Comparison of ENCODE assay signal across 9 cellular contexts in genomic region chr16:4675864-4676786, GRCh38. TPM values are rescaled to one million over a fixed set of nuclear protein-coding genes. Genes with fewer than 3 reads are reported as not detected.
DNase-seq lines count a peak whose midpoint lies in the region; ATAC-seq and TF ChIP-seq lines count a peak whose summit lies in the region.
"Had no signal": no experiment of that assay in that cellular context is flagged by ENCODE, and none has a peak within 500 bp of the region (broad histone marks: within the 10 kb centered on the region; RNA-seq: fewer than 3 reads in every experiment).

No MANE protein-coding gene starts in this region.

- ATAC-seq in effector memory CD8-positive, alpha-beta T cell (replicated peaks): peak; percentile 94
- ATAC-seq in omental fat pad (ENCODE audit: low FRiP score): no peak

- H3K27ac ChIP-seq in ascending aorta: no peak overlapping the region
- H3K27ac ChIP-seq: sigmoid colon had no signal

- peaks cover 4% of the 10 kb centered on the region for H3K36me3 Mint-ChIP-seq in IgD-negative memory B cell
- peaks cover 29% of the 10 kb centered on the region for H3K36me3 Mint-ChIP-seq in activated CD4-positive, alpha-beta T cell treated with anti-CD3 and anti-CD28 coated beads, Interleukin-2, amount 10 ng/mL, durations not matched to agents 24 days and 14 days (ENCODE audit: low read depth)
- peaks cover 15% of the 10 kb centered on the region for H3K36me3 Mint-ChIP-seq in effector memory CD8-positive, alpha-beta T cell (ENCODE audit: insufficient read depth)

- H3K36me3 ChIP-seq in ascending aorta: peaks cover 43 to 65% of the 10 kb centered on the region in 2 donors

- H3K4me3 Mint-ChIP-seq in IgD-negative memory B cell: peak overlapping the region in 2 of 4 donors; percentile 27 to 55
- H3K4me3 Mint-ChIP-seq in activated CD4-positive, alpha-beta T cell treated with anti-CD3 and anti-CD28 coated beads, Interleukin-2, amount 10 ng/mL, durations not matched to agents 24 days and 14 days: peak overlapping the region; percentile 85
- peak overlapping the region; percentile 59 to 75 for H3K4me3 Mint-ChIP-seq in effector memory CD8-positive, alpha-beta T cell

- H3K27ac Mint-ChIP-seq in IgD-negative memory B cell: peak overlapping the region; percentile 45 to 91 (median 83)
- peak overlapping the region; percentile 99 for H3K27ac Mint-ChIP-seq in activated CD4-positive, alpha-beta T cell treated with anti-CD3 and anti-CD28 coated beads, Interleukin-2, amount 10 ng/mL, durations not matched to agents 24 days and 14 days
- H3K27ac Mint-ChIP-seq in effector memory CD8-positive, alpha-beta T cell: peak overlapping the region; percentile 89 to 99

- TF ChIP-seq CTCF in ascending aorta (IDR thresholded peaks at IDR 0.05) (no peak), omental fat pad (IDR thresholded peaks at IDR 0.05) (no peak)

- intact Hi-C loops in activated CD4-positive, alpha-beta T cell treated with anti-CD3 and anti-CD28 coated beads, Interleukin-2, amount 10 ng/mL, durations not matched to agents 24 days and 14 days (cut with micrococcal nuclease): loop anchor here (1.0 to 2.0 kb wide), 3 partner anchors 11 to 17 kb away; partner anchors contain the start of gene NUDT16L1
- intact Hi-C loops in ascending aorta (cut with DNase I): no loop called here

- no peak overlapping the region for H3K4me3 ChIP-seq in ascending aorta
- H3K4me3 ChIP-seq: sigmoid colon had no signal

- H3K9me3 ChIP-seq in ascending aorta: no peaks in the 10 kb centered on the region
- H3K9me3 ChIP-seq: sigmoid colon had no signal

- H3K4me1 Mint-ChIP-seq in IgD-negative memory B cell: no peaks in the 10 kb centered on the region
- H3K4me1 Mint-ChIP-seq in activated CD4-positive, alpha-beta T cell treated with anti-CD3 and anti-CD28 coated beads, Interleukin-2, amount 10 ng/mL, durations not matched to agents 24 days and 14 days: peaks cover 26% of the 10 kb centered on the region
- peaks cover 18 to 28% of the 10 kb centered on the region in 2 donors for H3K4me1 Mint-ChIP-seq in effector memory CD8-positive, alpha-beta T cell (ENCODE audit: low read depth in 2 of 2)

- no peaks in the 10 kb centered on the region for H3K27me3 Mint-ChIP-seq in IgD-negative memory B cell
- H3K27me3 Mint-ChIP-seq in activated CD4-positive, alpha-beta T cell treated with anti-CD3 and anti-CD28 coated beads, Interleukin-2, amount 10 ng/mL, durations not matched to agents 24 days and 14 days: no peaks in the 10 kb centered on the region
- H3K27me3 Mint-ChIP-seq in effector memory CD8-positive, alpha-beta T cell: no peaks in the 10 kb centered on the region

- H3K27me3 ChIP-seq in ascending aorta: no peaks in the 10 kb centered on the region
- H3K27me3 ChIP-seq: sigmoid colon had no signal

- peak; percentile 93 for DNase-seq in activated CD4-positive, alpha-beta T cell treated with anti-CD3 and anti-CD28 coated beads, Interleukin-2, amount 10 ng/mL, durations not matched to agents 24 days and 14 days
- peak; percentile 54 to 62 (median 58) for DNase-seq in effector memory CD8-positive, alpha-beta T cell
- peak; percentile 46 to 56 for DNase-seq in stimulated activated CD4-positive, alpha-beta T cell treated with anti-CD3 and anti-CD28 coated beads, Interleukin-2, amount 100 ng/mL, for 48 hours
- no peak for DNase-seq in cerebellum (ENCODE audit: low spot score)
- DNase-seq in NCI-H1436 (lab: John Stamatoyannopoulos, UW): no peak
- no peak for DNase-seq in ascending aorta (ENCODE audit: low spot score in 2 of 2)
- no peak for DNase-seq in omental fat pad (ENCODE audit: low spot score)
- DNase-seq: sigmoid colon had no signal

- no peaks in the 10 kb centered on the region for H3K9me3 Mint-ChIP-seq in IgD-negative memory B cell
- no peaks in the 10 kb centered on the region for H3K9me3 Mint-ChIP-seq in activated CD4-positive, alpha-beta T cell treated with anti-CD3 and anti-CD28 coated beads, Interleukin-2, amount 10 ng/mL, durations not matched to agents 24 days and 14 days
- no peaks in the 10 kb centered on the region for H3K9me3 Mint-ChIP-seq in effector memory CD8-positive, alpha-beta T cell

- no peaks in the 10 kb centered on the region for H3K4me1 ChIP-seq in ascending aorta

RNA-seq across cellular contexts. Expression of gene NUDT16L1, which starts 17.2 kb away (rescaled TPM):
- polyA plus RNA-seq in IgD-negative memory B cell: 74.0 TPM
- total RNA-seq in activated CD4-positive, alpha-beta T cell treated with anti-CD3 and anti-CD28 coated beads, Interleukin-2, amount 10 ng/mL, durations not matched to agents 24 days and 14 days: 35.4 and 36.1 TPM in 2 replicates
- total RNA-seq in cerebellum: 24.0 TPM
- total RNA-seq in ascending aorta: 77.3 TPM
- 10 to 100 TPM; 12.4 to 26.8 (median 20.9) TPM for total RNA-seq in omental fat pad

RNA-seq across cellular contexts. Expression of gene MGRN1, which starts 51.5 kb away (rescaled TPM):
- polyA plus RNA-seq in IgD-negative memory B cell: 8.5 TPM
- total RNA-seq in activated CD4-positive, alpha-beta T cell treated with anti-CD3 and anti-CD28 coated beads, Interleukin-2, amount 10 ng/mL, durations not matched to agents 24 days and 14 days: 103 and 108 TPM in 2 replicates
- total RNA-seq in cerebellum (38.6 TPM), ascending aorta (201 TPM), omental fat pad (10 to 100 TPM; 26.4 to 51.8 (median 31.4) TPM)

RNA-seq across cellular contexts. Expression of gene ANKS3, which starts 57.9 kb away (rescaled TPM):
- 5.3 TPM for polyA plus RNA-seq in IgD-negative memory B cell
- total RNA-seq in activated CD4-positive, alpha-beta T cell treated with anti-CD3 and anti-CD28 coated beads, Interleukin-2, amount 10 ng/mL, durations not matched to agents 24 days and 14 days: 21.8 and 22.3 TPM in 2 replicates
- total RNA-seq in cerebellum: 29.1 TPM
- total RNA-seq in ascending aorta: 55.9 TPM
- total RNA-seq in omental fat pad: 10 to 100 TPM; 12.6 to 24.1 (median 17.2) TPM

RNA-seq across cellular contexts. Expression of gene DNAAF8, which starts 58.2 kb away (rescaled TPM):
- 0.35 TPM for polyA plus RNA-seq in IgD-negative memory B cell
- not detected in 2 replicates for total RNA-seq in activated CD4-positive, alpha-beta T cell treated with anti-CD3 and anti-CD28 coated beads, Interleukin-2, amount 10 ng/mL, durations not matched to agents 24 days and 14 days
- total RNA-seq in cerebellum (1.5 TPM), ascending aorta (not detected), omental fat pad (1 to 10 TPM in 2 of 4 donors, under 1 TPM in 2; 0.31 to 1.1 (median 0.87) TPM)

Comparison
In these comparisons a context has a peak if more than half of its experiments do, and no peak if none do; other contexts are left out.
1. DNase-seq: peak in activated CD4-positive, alpha-beta T cell treated with anti-CD3 and anti-CD28 coated beads, Interleukin-2, amount 10 ng/mL, durations not matched to agents 24 days and 14 days (single experiment), effector memory CD8-positive, alpha-beta T cell (3 of 3) and stimulated activated CD4-positive, alpha-beta T cell treated with anti-CD3 and anti-CD28 coated beads, Interleukin-2, amount 100 ng/mL, for 48 hours (2 of 2); none in cerebellum (single experiment), NCI-H1436 (single experiment), ascending aorta (0 of 2) and omental fat pad (single experiment).
2. Peak in every context shown above with its lines, with median percentiles within 50 percentile points of each other: H3K27ac Mint-ChIP-seq.